In genomic region chr13:41693434-41693833, GRCh38 we compare ENCODE assay signal across 1 cellular context.
TF ChIP-seq lines count a peak whose summit lies in the region.

No MANE protein-coding gene starts in this region.

TF ChIP-seq in IMR-90, 13 proteins besides CTCF, POLR2A, EP300 and RAD21 (continued from another document):
- no peak for TF ChIP-seq RFX5 (IDR thresholded peaks at IDR 0.05; ENCODE audit: low read depth, low read length)
